15 cellular contexts compared by ENCODE assay signal in genomic region chr9:129053020-129053419, GRCh38.
"Had no signal": no experiment of that assay in that cellular context is flagged by ENCODE, and none has a peak within 500 bp of the region (broad histone marks: within the 10 kb centered on the region; RNA-seq: fewer than 3 reads in every experiment).

No MANE protein-coding gene starts in this region.

- H3K4me3 ChIP-seq: breast epithelium, gastroesophageal sphincter, mucosa of descending colon, prostate gland, sigmoid colon, tibial artery had no signal

- H3K4me1 ChIP-seq: breast epithelium, gastroesophageal sphincter, prostate gland, sigmoid colon, tibial artery had no signal

- DNase-seq: activated CD4-positive, alpha-beta T cell treated with anti-CD3 and anti-CD28 coated beads for 1 hour; activated CD4-positive, alpha-beta T cell treated with anti-CD3 and anti-CD28 coated beads, Interleukin-2, amount 50 U/mL, for 4 hours; activated naive CD4-positive, alpha-beta T cell treated with anti-CD3 and anti-CD28 coated beads for 36 hours; activated naive CD8-positive, alpha-beta T cell treated with anti-CD3 and anti-CD28 coated beads, Interleukin-2, amount 50 U/mL, for 24 hours; aorta; naive thymus-derived CD8-positive, alpha-beta T cell; sigmoid colon; stimulated activated CD4-positive, alpha-beta T cell treated with anti-CD3 and anti-CD28 coated beads, Interleukin-2, amount 100 ng/mL, for 24 hours; T-helper 9 cell; tibial artery had no signal

- H3K27ac ChIP-seq: gastroesophageal sphincter, neutrophil, sigmoid colon, tibial artery had no signal

- ATAC-seq: activated naive CD8-positive, alpha-beta T cell treated with anti-CD3 and anti-CD28 coated beads, Interleukin-2, amount 50 U/mL, for 24 hours; gastroesophageal sphincter; naive thymus-derived CD8-positive, alpha-beta T cell had no signal

- H3K9me3 ChIP-seq: breast epithelium, gastroesophageal sphincter, mucosa of descending colon, neutrophil, prostate gland, sigmoid colon, tibial artery had no signal

- H3K27me3 ChIP-seq: breast epithelium, gastroesophageal sphincter, neutrophil, sigmoid colon, tibial artery had no signal
